10 cellular contexts compared by ENCODE assay signal in genomic region chr11:128568166-128568778, GRCh38. TPM values are rescaled to one million over a fixed set of nuclear protein-coding genes. Genes with fewer than 3 reads are reported as not detected.
DNase-seq lines count a peak whose midpoint lies in the region; ATAC-seq and TF ChIP-seq lines count a peak whose summit lies in the region.
"Had no signal": no experiment of that assay in that cellular context is flagged by ENCODE, and none has a peak within 500 bp of the region (broad histone marks: within the 10 kb centered on the region; RNA-seq: fewer than 3 reads in every experiment).

No MANE protein-coding gene starts in this region.

- no peaks in the 10 kb centered on the region for H3K27me3 Mint-ChIP-seq in T-cell
- H3K27me3 Mint-ChIP-seq: CD8-positive, alpha-beta memory T cell had no signal

- no peak for TF ChIP-seq EP300 in sigmoid colon (IDR thresholded peaks at IDR 0.05)

- no peak overlapping the region for H2AFZ ChIP-seq in DND-41 (ENCODE audit: low read depth, low read length)

- TF ChIP-seq POLR2A in sigmoid colon (IDR thresholded peaks at IDR 0.05), result no peak

- no peak overlapping the region for H3K4me2 ChIP-seq in DND-41 (ENCODE audit: insufficient read depth, low read length)

- no peak overlapping the region for H3K9ac ChIP-seq in DND-41 (ENCODE audit: low read depth, low read length)

- H3K27ac Mint-ChIP-seq in T-cell, result peak overlapping the region in 1 of 2 donors; percentile 52

- intact Hi-C loops in left cardiac atrium (cut with DNase I), result no loop called here
- intact Hi-C loops in sigmoid colon (cut with DNase I), result no loop called here

- H3K9me3 Mint-ChIP-seq in T-cell, result peaks cover 0 to under 1% (median 0%) of the 10 kb centered on the region in 3 donors

- H3K4me1 ChIP-seq in DND-41 (ENCODE audit: insufficient read depth, low read length) (no peaks in the 10 kb centered on the region), sigmoid colon (no peaks in the 10 kb centered on the region)

- no peaks in the 10 kb centered on the region for H3K36me3 Mint-ChIP-seq in T-cell

- no peaks in the 10 kb centered on the region for H3K9me3 ChIP-seq in DND-41 (ENCODE audit: insufficient read depth, low read length, severe bottlenecking)
- no peaks in the 10 kb centered on the region for H3K9me3 ChIP-seq in sigmoid colon

- ATAC-seq in DND-41 (ENCODE audit: insufficient read depth, low read depth) (peak; percentile 35; the same call in 1 of the 3 replicates), T-cell (replicated peaks in 1 of 4) (peak in 3 of 4 experiments; percentile 52 to 66 (median 53)), left cardiac atrium (peak; percentile 64 to 65), HG02763 (IDR thresholded peaks at IDR 0.05; ENCODE audit: unreplicated experiment) (no peak), GM21529 (IDR thresholded peaks at IDR 0.05; ENCODE audit: unreplicated experiment) (no peak), HG02970 (IDR thresholded peaks at IDR 0.05; ENCODE audit: low FRiP score, unreplicated experiment) (no peak), GM21786 (IDR thresholded peaks at IDR 0.05; ENCODE audit: unreplicated experiment) (no peak)

- H3K4me1 Mint-ChIP-seq in T-cell, result peaks cover 19 to 28% (median 28%) of the 10 kb centered on the region in 3 donors

- H3K4me3 Mint-ChIP-seq in T-cell, result no peak overlapping the region
- H3K4me3 Mint-ChIP-seq: CD8-positive, alpha-beta memory T cell had no signal

- H3K4me3 ChIP-seq in DND-41 (ENCODE audit: low read depth in 1 of 2, low read length in 2 of 2), result no peak overlapping the region
- no peak overlapping the region for H3K4me3 ChIP-seq in sigmoid colon

- no peaks in the 10 kb centered on the region for H3K79me2 ChIP-seq in DND-41 (ENCODE audit: insufficient read depth, low read length)

- DNase-seq in DND-41, result peak; percentile 10
- DNase-seq in T-cell, result peak in 1 of 34 experiments; percentile 17
- DNase-seq in left cardiac atrium, result peak; percentile 44
- DNase-seq in sigmoid colon, result peak; percentile 59
- DNase-seq: CD8-positive, alpha-beta memory T cell; effector CD8-positive, alpha-beta T cell had no signal

- H3K36me3 ChIP-seq in DND-41 (ENCODE audit: insufficient read depth, low read length) (no peaks in the 10 kb centered on the region), sigmoid colon (no peaks in the 10 kb centered on the region)

- H3K27ac ChIP-seq in DND-41 (ENCODE audit: low read length) (no peak overlapping the region), sigmoid colon (peak overlapping the region in 1 of 4 donors; percentile 27)

- POLR2A ChIA-PET in T-cell (lab: Charles Lee), result no interaction called here

- TF ChIP-seq CTCF in DND-41 (IDR thresholded peaks at IDR 0.05; ENCODE audit: borderline replicate concordance, extremely low read depth, low read length, poor library complexity, severe bottlenecking), result no peak
- TF ChIP-seq CTCF in sigmoid colon (IDR thresholded peaks at IDR 0.05), result no peak

- CTCF ChIA-PET in T-cell (lab: Charles Lee), result no interaction called here

- no peaks in the 10 kb centered on the region for H4K20me1 ChIP-seq in DND-41 (ENCODE audit: insufficient read depth, low read length)

- 86 to 94% methylated on average over 11 of the region's 11 CpGs for whole genome bisulfite sequencing in sigmoid colon, 2 donors

- H3K27me3 ChIP-seq in DND-41 (ENCODE audit: insufficient read depth, low read length, poor library complexity) (no peaks in the 10 kb centered on the region), sigmoid colon (no peaks in the 10 kb centered on the region)

RNA-seq across cellular contexts. Expression of gene ETS1, which starts 19.1 kb away (rescaled TPM):
- total RNA-seq in T-cell, result 1,000 to 10,000 TPM in 1 of 5 donors, 100 to 1,000 TPM in 4; 773 to 1,065 (median 854) TPM
- total RNA-seq in left cardiac atrium, result 10 to 100 TPM; 52.7 to 68.5 TPM
- 10 to 100 TPM; 23.3 to 29.5 (median 25.3) TPM for total RNA-seq in sigmoid colon
- polyA plus RNA-seq in sigmoid colon, result 100 to 1,000 TPM in 1 of 3 donors, 10 to 100 TPM in 2; 12.5 to 122 (median 14.4) TPM

Comparison
In these comparisons a context has a peak if more than half of its experiments do, and no peak if none do; other contexts are left out.
1. ATAC-seq: peak in DND-41 (single experiment), T-cell (3 of 4) and left cardiac atrium (2 of 2); none in HG02763 (single experiment), GM21529 (single experiment), HG02970 (single experiment) and GM21786 (single experiment).
2. RNA of gene ETS1, which starts 19.1 kb away (total RNA-seq): 773 to 1,065 TPM in T-cell; 52.7 to 68.5 TPM in left cardiac atrium and 23.3 to 29.5 TPM in sigmoid colon; every median in the first group is over 10 times any median in the second.